Comparison of ENCODE assay signal across 8 cellular contexts in the genomic region with DNA sequence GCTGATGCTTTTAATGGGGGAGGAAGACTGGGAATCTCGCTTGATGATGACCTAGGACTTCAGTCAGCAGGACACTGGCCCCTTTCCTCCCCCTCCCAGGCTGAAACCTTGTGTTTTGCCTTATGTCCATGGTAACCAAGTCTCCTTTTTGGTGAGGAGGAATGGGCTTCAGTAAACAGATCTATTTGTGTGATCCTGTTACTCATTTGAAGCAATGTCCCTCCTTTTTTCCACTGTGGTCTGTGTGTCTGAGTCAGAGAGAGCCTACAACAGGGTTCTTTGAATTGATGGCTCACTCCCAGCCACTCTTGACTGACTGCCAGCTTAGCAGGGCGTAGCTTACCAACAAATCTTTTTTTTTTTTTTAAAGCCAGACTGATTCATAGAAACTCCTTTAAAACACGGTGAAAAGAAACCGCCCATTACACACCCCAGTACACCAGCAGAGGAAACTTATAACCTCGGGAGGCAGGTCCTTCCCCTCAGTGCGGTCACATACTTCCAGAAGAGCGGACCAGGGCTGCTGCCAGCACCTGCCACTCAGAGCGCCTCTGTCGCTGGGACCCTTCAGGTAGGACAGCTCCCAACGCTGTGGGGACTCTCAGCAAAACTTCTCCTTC. TPM values are rescaled to one million over a fixed set of nuclear protein-coding genes. Genes with fewer than 3 reads are reported as not detected.
DNase-seq lines count a peak whose midpoint lies in the region; ATAC-seq and TF ChIP-seq lines count a peak whose summit lies in the region.

A gene with protein sequence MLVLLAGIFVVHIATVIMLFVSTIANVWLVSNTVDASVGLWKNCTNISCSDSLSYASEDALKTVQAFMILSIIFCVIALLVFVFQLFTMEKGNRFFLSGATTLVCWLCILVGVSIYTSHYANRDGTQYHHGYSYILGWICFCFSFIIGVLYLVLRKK (plus strand): TSS at position 425 of the 620 bp plus-strand sequence. CDS start 14,785 bp downstream, outside the sequence.

- H3K27me3 ChIP-seq in Caco-2 (replicated peaks; ENCODE audit: control insufficient read depth, insufficient read depth, low read length) = no peaks in the 10 kb centered on the region
- no peaks in the 10 kb centered on the region for H3K27me3 ChIP-seq in breast epithelium
- H3K27me3 ChIP-seq in kidney epithelial cell (ENCODE audit: control insufficient read depth, insufficient read depth, low read length) = no peaks in the 10 kb centered on the region

- H3K4me3 ChIP-seq in Caco-2 (ENCODE audit: low read depth, low read length) (no peak within 1 kb of the TSS), breast epithelium (peak within 1 kb of the TSS; percentile 63 to 78 (median 71)), kidney epithelial cell (ENCODE audit: low read depth, low read length) (peak within 1 kb of the TSS; percentile 74)

- no peaks in the 10 kb centered on the region for H3K27me3 Mint-ChIP-seq in Caco-2 (ENCODE audit: insufficient read depth, unreplicated experiment)

- POLR2A ChIA-PET in Caco-2 (lab: Charles Lee) = interaction anchor here (1.0 kb wide), 1 partner anchor 24 kb away, joined by 3 read pairs; no protein-coding TSS in a partner anchor

- TF ChIP-seq CTCF in Caco-2 (IDR thresholded peaks at IDR 0.05; ENCODE audit: insufficient read depth in 1 of 2, low read depth in 1 of 2, low read length in 1 of 2, severe bottlenecking in 1 of 2, unreplicated experiment in 1 of 2) (no peak), VCaP (conservative IDR thresholded peaks at IDR 0.05) (no peak), breast epithelium (IDR thresholded peaks at IDR 0.05) (no peak), kidney epithelial cell (IDR thresholded peaks at IDR 0.05; ENCODE audit: insufficient read depth, low read length, poor library complexity, severe bottlenecking) (no peak)

- ATAC-seq in GM21423 (IDR thresholded peaks at IDR 0.05; ENCODE audit: unreplicated experiment) = peak; percentile 91

- peak within 1 kb of the TSS; percentile 3; the same call in 1 of the 2 replicates for H3K27ac ChIP-seq in VCaP
- H3K27ac ChIP-seq in breast epithelium = peak within 1 kb of the TSS; percentile 97

- peak within 1 kb of the TSS; percentile 28 for H3K27ac Mint-ChIP-seq in Caco-2 (ENCODE audit: unreplicated experiment)

- peaks cover 5% of the 10 kb centered on the region for H3K36me3 Mint-ChIP-seq in Caco-2 (ENCODE audit: insufficient read depth, unreplicated experiment)

- intact Hi-C loops in Caco-2 (cut with micrococcal nuclease; ENCODE audit: unreplicated experiment) = loop anchor here (2.0 kb wide), 1 partner anchor 24 kb away; no protein-coding TSS in a partner anchor
- intact Hi-C loops in breast epithelium (cut with DNase I; ENCODE audit: low total_unique reads) = no loop called here

- H3K4me3 Mint-ChIP-seq in Caco-2 (ENCODE audit: unreplicated experiment) = peak within 1 kb of the TSS; percentile 50

- BruUV-seq in Caco-2 (replicated peaks; lab: Mats Ljungman, UMichigan) = no TSS peak

- DNase-seq in Caco-2 (no peak), HUDEP-2 (lab: John Stamatoyannopoulos, UW; ENCODE audit: unreplicated experiment in 76 of 76) (peak in 74 of 76 experiments; percentile 11 to 92 (median 71)), breast epithelium (ENCODE audit: low spot score in 2 of 2) (peak; percentile 94 to 95), kidney epithelial cell (ENCODE audit: low read depth) (peak; percentile 100), NCI-H748 (lab: John Stamatoyannopoulos, UW; ENCODE audit: unreplicated experiment) (no peak)
- DNase-seq in stimulated activated CD4-positive, alpha-beta T cell treated with anti-CD3 and anti-CD28 coated beads, Interleukin-15, amount 100 ng/mL, for 48 hours (ENCODE audit: low read depth in 2 of 2) = peak; percentile 66 to 76

- H3K9me3 Mint-ChIP-seq in Caco-2 (ENCODE audit: unreplicated experiment) = no peaks in the 10 kb centered on the region

- H3K4me1 Mint-ChIP-seq in Caco-2 (ENCODE audit: low read depth, unreplicated experiment) = peaks cover 43% of the 10 kb centered on the region

- H3K9me3 ChIP-seq in Caco-2 = no peaks in the 10 kb centered on the region
- no peaks in the 10 kb centered on the region for H3K9me3 ChIP-seq in breast epithelium

- CTCF ChIA-PET in Caco-2 (lab: Charles Lee) = interaction anchor here (0.6 to 1.5 kb wide), 7 partner anchors 9 to 98 kb away, joined by 3 to 14 read pairs (median 3); no protein-coding TSS in a partner anchor

- peaks cover 47% of the 10 kb centered on the region for H3K4me1 ChIP-seq in Caco-2
- peaks cover 8 to 9% of the 10 kb centered on the region in 2 donors for H3K4me1 ChIP-seq in breast epithelium

- TF ChIP-seq POLR2A in breast epithelium (IDR thresholded peaks at IDR 0.05) = peak; percentile 89

- H3K36me3 ChIP-seq in Caco-2 (ENCODE audit: control insufficient read depth, insufficient read depth, low read length) = no peaks in the 10 kb centered on the region
- no peaks in the 10 kb centered on the region for H3K36me3 ChIP-seq in breast epithelium
- no peaks in the 10 kb centered on the region for H3K36me3 ChIP-seq in kidney epithelial cell (ENCODE audit: control insufficient read depth, insufficient read depth, low read length)

RNA-seq across cellular contexts. Expression of the gene that starts here (rescaled TPM):
- total RNA-seq in Caco-2 (2022) (6.6 and 10.2 TPM in 2 replicates), breast epithelium (100 to 1,000 TPM; 207 to 759 (median 444) TPM), kidney epithelial cell (174 and 241 TPM in 2 replicates)

Comparison
In these comparisons a context has a peak if more than half of its experiments do, and no peak if none do; other contexts are left out.
1. RNA of the gene that starts here (total RNA-seq): 207 to 759 TPM in breast epithelium and 174 to 241 TPM in kidney epithelial cell; 6.6 to 10.2 TPM in Caco-2; every median in the first group is over 10 times any median in the second.
2. DNase-seq: peak in HUDEP-2 (74 of 76), breast epithelium (2 of 2), kidney epithelial cell (single experiment) and stimulated activated CD4-positive, alpha-beta T cell treated with anti-CD3 and anti-CD28 coated beads, Interleukin-15, amount 100 ng/mL, for 48 hours (2 of 2); none in Caco-2 (0 of 2) and NCI-H748 (single experiment).